17 cellular contexts compared by ENCODE assay signal in the genomic region with DNA sequence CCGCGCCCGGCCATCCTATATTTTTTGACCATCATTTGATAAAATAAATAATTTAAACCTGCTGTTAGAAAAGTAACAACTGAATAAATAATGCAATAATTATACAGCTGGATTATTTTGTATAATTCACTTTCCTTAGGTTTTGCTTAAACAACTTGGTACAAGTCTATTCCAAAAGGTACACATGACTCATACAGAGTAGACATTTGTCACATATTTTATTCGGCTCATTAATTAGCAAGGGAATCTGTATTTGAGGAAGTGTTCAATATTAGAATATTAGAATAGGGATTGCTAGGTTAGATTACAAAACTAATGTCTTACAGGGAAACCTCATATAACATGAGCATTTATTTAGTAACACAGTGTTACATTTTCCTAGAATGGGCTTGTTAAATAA.
"Had no signal": no experiment of that assay in that cellular context is flagged by ENCODE, and none has a peak within 500 bp of the region (broad histone marks: within the 10 kb centered on the region; RNA-seq: fewer than 3 reads in every experiment).

No MANE protein-coding gene starts in this region.

- H3K4me3 Mint-ChIP-seq: activated CD4-positive, alpha-beta T cell treated with anti-CD3 and anti-CD28 coated beads, Interleukin-2, amount 10 ng/mL, durations not matched to agents 24 days and 14 days; activated CD8-positive, alpha-beta T cell treated with anti-CD3 and anti-CD28 coated beads, Interleukin-2, amount 10 ng/mL, durations not matched to agents 7 days and 5 days; activated naive CD8-positive, alpha-beta T cell treated with anti-CD3 and anti-CD28 coated beads, Interleukin-2, amount 50 U/mL, for 24 hours; stimulated activated naive CD8-positive, alpha-beta T cell treated with anti-CD3 and anti-CD28 coated beads, Interleukin-15, Interleukin-2, amounts not matched to agents 100 ng/mL and 50 ng/mL, for 24 hours had no signal

- H3K27me3 ChIP-seq: ascending aorta, breast epithelium, sigmoid colon, spleen, suprapubic skin had no signal

- H3K27me3 Mint-ChIP-seq: activated CD4-positive, alpha-beta T cell treated with anti-CD3 and anti-CD28 coated beads, Interleukin-2, amount 10 ng/mL, durations not matched to agents 24 days and 14 days; activated naive CD8-positive, alpha-beta T cell treated with anti-CD3 and anti-CD28 coated beads, Interleukin-2, amount 50 U/mL, for 24 hours; stimulated activated naive CD8-positive, alpha-beta T cell treated with anti-CD3 and anti-CD28 coated beads, Interleukin-15, Interleukin-2, amounts not matched to agents 100 ng/mL and 50 ng/mL, for 24 hours had no signal

- DNase-seq: activated CD4-positive, alpha-beta T cell treated with anti-CD3 and anti-CD28 coated beads, Interleukin-2, amount 10 ng/mL, durations not matched to agents 24 days and 14 days; activated CD4-positive, CD25-positive, alpha-beta regulatory T cell; activated CD8-positive, alpha-beta memory T cell treated with anti-CD3 and anti-CD28 coated beads, Interleukin-2, amount 50 U/mL, for 4 hours; activated CD8-positive, alpha-beta T cell treated with anti-CD3 and anti-CD28 coated beads, Interleukin-2, amount 10 ng/mL, durations not matched to agents 7 days and 5 days; activated naive CD4-positive, alpha-beta T cell; activated naive CD8-positive, alpha-beta T cell treated with anti-CD3 and anti-CD28 coated beads, Interleukin-2, amount 50 U/mL, for 24 hours; hippocampal formation; kidney; left ventricle myocardium superior; mesendoderm; sigmoid colon; spleen; trophoblast cell had no signal

- H3K9me3 ChIP-seq: ascending aorta, breast epithelium, sigmoid colon, spleen, suprapubic skin had no signal

- H3K4me3 ChIP-seq: ascending aorta, breast epithelium, sigmoid colon, spleen, suprapubic skin had no signal

- H3K9me3 Mint-ChIP-seq: activated CD4-positive, alpha-beta T cell treated with anti-CD3 and anti-CD28 coated beads, Interleukin-2, amount 10 ng/mL, durations not matched to agents 24 days and 14 days; activated naive CD8-positive, alpha-beta T cell treated with anti-CD3 and anti-CD28 coated beads, Interleukin-2, amount 50 U/mL, for 24 hours; stimulated activated naive CD8-positive, alpha-beta T cell treated with anti-CD3 and anti-CD28 coated beads, Interleukin-15, Interleukin-2, amounts not matched to agents 100 ng/mL and 50 ng/mL, for 24 hours had no signal

- H3K27ac ChIP-seq: ascending aorta, sigmoid colon, spleen, suprapubic skin had no signal

- ATAC-seq: activated naive CD8-positive, alpha-beta T cell treated with anti-CD3 and anti-CD28 coated beads, Interleukin-2, amount 50 U/mL, for 24 hours; left ventricle myocardium superior had no signal

- H3K4me1 ChIP-seq: breast epithelium, suprapubic skin had no signal
